In genomic region chr14:55051165-55051425, GRCh38 we compare ENCODE assay signal across 8 cellular contexts. TPM values are rescaled to one million over a fixed set of nuclear protein-coding genes. Genes with fewer than 3 reads are reported as not detected.
A peak's percentile ranks its signal among the peaks of the same experiment; 100 is the strongest.
DNase-seq lines count a peak whose midpoint lies in the region; ATAC-seq and TF ChIP-seq lines count a peak whose summit lies in the region.

No MANE protein-coding gene starts in this region.

- no peaks in the 10 kb centered on the region for H3K9me3 Mint-ChIP-seq in Calu3 (ENCODE audit: low read depth, unreplicated experiment)
- no peaks in the 10 kb centered on the region for H3K9me3 Mint-ChIP-seq in WTC11

- BruUV-seq in Calu3 (replicated peaks; lab: Mats Ljungman, UMichigan), result TSS peak; percentile 86

- H3K4me3 Mint-ChIP-seq in Calu3 (ENCODE audit: low read depth, unreplicated experiment) (peak overlapping the region; percentile 92), WTC11 (peak overlapping the region; percentile 93)

- H3K27me3 ChIP-seq in thymus (ENCODE audit: control insufficient read depth, insufficient read depth), result no peaks in the 10 kb centered on the region

- peaks cover 10% of the 10 kb centered on the region for H3K4me1 Mint-ChIP-seq in Calu3 (ENCODE audit: low read depth, unreplicated experiment)
- peaks cover 30% of the 10 kb centered on the region for H3K4me1 Mint-ChIP-seq in WTC11

- H3K27me3 Mint-ChIP-seq in Calu3 (ENCODE audit: unreplicated experiment), result no peaks in the 10 kb centered on the region
- H3K27me3 Mint-ChIP-seq in WTC11 (ENCODE audit: low read depth), result no peaks in the 10 kb centered on the region

- TF ChIP-seq CTCF in Calu3 (IDR thresholded peaks at IDR 0.05; ENCODE audit: unreplicated experiment) (no peak), HFF-Myc (IDR thresholded peaks at IDR 0.05; ENCODE audit: low read depth, low read length, missing control alignments) (no peak), WTC11 (IDR thresholded peaks at IDR 0.05) (no peak)

- intact Hi-C loops in Calu3 (cut with micrococcal nuclease; ENCODE audit: unreplicated experiment), result loop anchor here (5.0 kb wide), 1 partner anchor 36 kb away; no protein-coding TSS in a partner anchor

- CTCF ChIA-PET in Calu3 (lab: Charles Lee), result interaction anchor here (0.6 to 2.8 kb wide), 18 partner anchors 11 to 323 kb away, joined by 3 to 19 read pairs (median 4); partner anchors contain the start of genes SOCS4 and WDHD1
- CTCF ChIA-PET in WTC11 (lab: Charles Lee), result interaction anchor here (0.5 to 3.1 kb wide), 42 partner anchors 8 to 493 kb away, joined by 3 to 43 read pairs (median 4); partner anchors contain the start of genes SOCS4, TBPL2 and WDHD1

- peaks cover 9% of the 10 kb centered on the region for H3K4me1 ChIP-seq in thymus (ENCODE audit: control insufficient read depth, insufficient read depth, low read length)

- no peaks in the 10 kb centered on the region for H3K36me3 ChIP-seq in thymus (ENCODE audit: control insufficient read depth, insufficient read depth)

- H3K27ac Mint-ChIP-seq in Calu3 (ENCODE audit: unreplicated experiment) (peak overlapping the region; percentile 99), WTC11 (peak overlapping the region; percentile 100)

- POLR2A ChIA-PET in WTC11 (lab: Charles Lee), result interaction anchor here (0.5 to 3.1 kb wide), 12 partner anchors 10 to 658 kb away, joined by 3 to 44 read pairs (median 4); partner anchors contain the start of genes SOCS4 and WDHD1

- 6% methylated on average over 10 of the region's 10 CpGs for WGBS in thymus

- DNase-seq in Calu3, result no peak
- DNase-seq in HFF-Myc (ENCODE audit: extremely low read depth, low read depth), result no peak
- DNase-seq in WTC11 (ENCODE audit: low spot score), result no peak
- no peak for DNase-seq in Ammon's horn (ENCODE audit: low spot score)
- no peak for DNase-seq in kidney glomerular epithelial cell (lab: John Stamatoyannopoulos, UW)
- DNase-seq in NCI-H146 (lab: John Stamatoyannopoulos, UW), result no peak

- peak overlapping the region; percentile 84 for H3K27ac ChIP-seq in thymus (ENCODE audit: low read depth)

- H3K36me3 Mint-ChIP-seq in Calu3 (ENCODE audit: insufficient read depth, unreplicated experiment) (peaks cover 45% of the 10 kb centered on the region), WTC11 (peaks cover 6% of the 10 kb centered on the region)

- H3K9me3 ChIP-seq in iPS-18c (ENCODE audit: control insufficient read depth, insufficient read depth, low read length) (no peaks in the 10 kb centered on the region), thymus (ENCODE audit: control insufficient read depth) (no peaks in the 10 kb centered on the region)

- ATAC-seq in WTC11, result no peak

- H3K4me3 ChIP-seq in HFF-Myc (replicated peaks; ENCODE audit: low read depth, low read length) (peak overlapping the region; percentile 90), iPS-18c (ENCODE audit: insufficient read depth, low read depth, low read length) (peak overlapping the region; percentile 94; the same call in 1 of the 2 replicates), thymus (ENCODE audit: low read length) (peak overlapping the region; percentile 81)

TF ChIP-seq in WTC11, 78 proteins besides CTCF, POLR2A, EP300 and RAD21:
- TF ChIP-seq NFATC4 (CRISPR knock-in tag; IDR thresholded peaks at IDR 0.05) (0 out of 2 replicates have a peak, but pooled peaks have one; percentile 0), ATF6 (CRISPR knock-in tag; IDR thresholded peaks at IDR 0.05) (no peak)
TF ChIP-seq in WTC11: peak in this region for 1.

RNA-seq across cellular contexts. Expression of gene MAPK1IP1L, which starts 0.4 kb away (rescaled TPM):
- total RNA-seq in Calu3 (2022) (104 and 108 TPM in 2 replicates), WTC11 (2021) (97.9 to 107 TPM (median 107 TPM) in 3 replicates)
- polyA plus RNA-seq in thymus, result 42.1 TPM

RNA-seq across cellular contexts. Expression of gene SOCS4, which starts 24.1 kb away (rescaled TPM):
- total RNA-seq in Calu3 (2022) (29.9 and 31.5 TPM in 2 replicates), WTC11 (2021) (20.7 to 21.3 TPM (median 21.2 TPM) in 3 replicates)
- 12.9 TPM for polyA plus RNA-seq in thymus

RNA-seq across cellular contexts. Expression of gene WDHD1, which starts 24.2 kb away (rescaled TPM):
- total RNA-seq in Calu3 (2022), result 25.0 and 27.7 TPM in 2 replicates
- 64.4 to 76.1 TPM (median 67.3 TPM) in 3 replicates for total RNA-seq in WTC11 (2021)
- 3.7 TPM for polyA plus RNA-seq in thymus
